1 cellular context compared by ENCODE assay signal in genomic region chr1:224430511-224431113, GRCh38.
A peak's percentile ranks its signal among the peaks of the same experiment; 100 is the strongest.
TF ChIP-seq lines count a peak whose summit lies in the region.

No MANE protein-coding gene starts in this region.

TF ChIP-seq in K562, 482 proteins besides CTCF, POLR2A, EP300 and RAD21 (continued from another document and continues in another):
- no peak for TF ChIP-seq REST (CRISPR knock-in tag; IDR thresholded peaks at IDR 0.05; ENCODE audit: low read depth)
- peak; percentile 68 for TF ChIP-seq ZBTB40 (IDR thresholded peaks at IDR 0.05)
- no peak for TF ChIP-seq ZBTB40 (CRISPR knock-in tag; IDR thresholded peaks at IDR 0.05)
- no peak for TF ChIP-seq SOX6 (IDR thresholded peaks at IDR 0.05)
- TF ChIP-seq PML (IDR thresholded peaks at IDR 0.05; ENCODE audit: low read length), result no peak
- no peak for TF ChIP-seq MCM2 (IDR thresholded peaks at IDR 0.05; ENCODE audit: low read depth)
- TF ChIP-seq POLR2AphosphoS2 (IDR thresholded peaks at IDR 0.05; ENCODE audit: low read length), result no peak
- no peak for TF ChIP-seq SRSF9 (IDR thresholded peaks at IDR 0.05; ENCODE audit: borderline replicate concordance, low read depth, low read length)
- no peak for TF ChIP-seq PTBP1 (IDR thresholded peaks at IDR 0.05; ENCODE audit: low read depth, low read length)
- no peak for TF ChIP-seq RBBP5 (IDR thresholded peaks at IDR 0.05; ENCODE audit: borderline replicate concordance, insufficient read depth, low read length, poor library complexity, severe bottlenecking)
- no peak for TF ChIP-seq XRCC3 (IDR thresholded peaks at IDR 0.05)
- TF ChIP-seq MCM3 (IDR thresholded peaks at IDR 0.05), result no peak
- TF ChIP-seq NCOA6 (IDR thresholded peaks at IDR 0.05), result peak; percentile 57; the same call in 1 of the 2 replicates
- no peak for TF ChIP-seq ZNF79 (CRISPR knock-in tag; IDR thresholded peaks at IDR 0.05; ENCODE audit: low read depth)
- TF ChIP-seq TOE1 (IDR thresholded peaks at IDR 0.05; ENCODE audit: borderline replicate concordance), result peak; percentile 40; the same call in 1 of the 2 replicates
- no peak for TF ChIP-seq TOE1 (CRISPR knock-in tag; IDR thresholded peaks at IDR 0.05; ENCODE audit: borderline replicate concordance, low read depth)
- TF ChIP-seq NR2C1 (IDR thresholded peaks at IDR 0.05), result 0 out of 2 replicates have a peak, but pooled peaks have one; percentile 26
- TF ChIP-seq NR2C1 (tag; IDR thresholded peaks at IDR 0.05), result no peak
- no peak for TF ChIP-seq CEBPZ (IDR thresholded peaks at IDR 0.05; ENCODE audit: borderline replicate concordance, low read depth, low read length)
- TF ChIP-seq, protein P1, sequence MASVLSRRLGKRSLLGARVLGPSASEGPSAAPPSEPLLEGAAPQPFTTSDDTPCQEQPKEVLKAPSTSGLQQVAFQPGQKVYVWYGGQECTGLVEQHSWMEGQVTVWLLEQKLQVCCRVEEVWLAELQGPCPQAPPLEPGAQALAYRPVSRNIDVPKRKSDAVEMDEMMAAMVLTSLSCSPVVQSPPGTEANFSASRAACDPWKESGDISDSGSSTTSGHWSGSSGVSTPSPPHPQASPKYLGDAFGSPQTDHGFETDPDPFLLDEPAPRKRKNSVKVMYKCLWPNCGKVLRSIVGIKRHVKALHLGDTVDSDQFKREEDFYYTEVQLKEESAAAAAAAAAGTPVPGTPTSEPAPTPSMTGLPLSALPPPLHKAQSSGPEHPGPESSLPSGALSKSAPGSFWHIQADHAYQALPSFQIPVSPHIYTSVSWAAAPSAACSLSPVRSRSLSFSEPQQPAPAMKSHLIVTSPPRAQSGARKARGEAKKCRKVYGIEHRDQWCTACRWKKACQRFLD (CRISPR knock-in tag; IDR thresholded peaks at IDR 0.05), result 0 out of 2 replicates have a peak, but pooled peaks have one; percentile 20
- TF ChIP-seq KLF10 (CRISPR knock-in tag; IDR thresholded peaks at IDR 0.05), result no peak
- no peak for TF ChIP-seq KLF1 (tag; IDR thresholded peaks at IDR 0.05)
- TF ChIP-seq ZNF639 (CRISPR knock-in tag; conservative IDR thresholded peaks at IDR 0.05 in 1 of 2, IDR thresholded peaks at IDR 0.05 in 1 of 2), result no peak
- no peak for TF ChIP-seq ZNF668 (CRISPR knock-in tag; IDR thresholded peaks at IDR 0.05)
- TF ChIP-seq MED1 (CRISPR knock-in tag; IDR thresholded peaks at IDR 0.05; ENCODE audit: borderline replicate concordance), result no peak
- no peak for TF ChIP-seq MBD2 (IDR thresholded peaks at IDR 0.05; ENCODE audit: borderline replicate concordance, low read depth)
- TF ChIP-seq PYGO2 (tag; IDR thresholded peaks at IDR 0.05), result no peak
- no peak; the same call in 1 of the 2 replicates for TF ChIP-seq THRAP3 (IDR thresholded peaks at IDR 0.05; ENCODE audit: borderline replicate concordance)
- TF ChIP-seq HDGF (IDR thresholded peaks at IDR 0.05), result no peak
- TF ChIP-seq, protein P2, sequence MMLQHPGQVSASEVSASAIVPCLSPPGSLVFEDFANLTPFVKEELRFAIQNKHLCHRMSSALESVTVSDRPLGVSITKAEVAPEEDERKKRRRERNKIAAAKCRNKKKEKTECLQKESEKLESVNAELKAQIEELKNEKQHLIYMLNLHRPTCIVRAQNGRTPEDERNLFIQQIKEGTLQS (IDR thresholded peaks at IDR 0.05), result peak; percentile 58; the same call in 1 of the 2 replicates
- TF ChIP-seq, protein P2 (CRISPR knock-in tag; conservative IDR thresholded peaks at IDR 0.05), result no peak
- peak; percentile 41; the same call in 1 of the 2 replicates for TF ChIP-seq EP400 (IDR thresholded peaks at IDR 0.05)
- TF ChIP-seq RFX5 (IDR thresholded peaks at IDR 0.05; ENCODE audit: low read depth, low read length), result no peak
- TF ChIP-seq, protein P3, sequence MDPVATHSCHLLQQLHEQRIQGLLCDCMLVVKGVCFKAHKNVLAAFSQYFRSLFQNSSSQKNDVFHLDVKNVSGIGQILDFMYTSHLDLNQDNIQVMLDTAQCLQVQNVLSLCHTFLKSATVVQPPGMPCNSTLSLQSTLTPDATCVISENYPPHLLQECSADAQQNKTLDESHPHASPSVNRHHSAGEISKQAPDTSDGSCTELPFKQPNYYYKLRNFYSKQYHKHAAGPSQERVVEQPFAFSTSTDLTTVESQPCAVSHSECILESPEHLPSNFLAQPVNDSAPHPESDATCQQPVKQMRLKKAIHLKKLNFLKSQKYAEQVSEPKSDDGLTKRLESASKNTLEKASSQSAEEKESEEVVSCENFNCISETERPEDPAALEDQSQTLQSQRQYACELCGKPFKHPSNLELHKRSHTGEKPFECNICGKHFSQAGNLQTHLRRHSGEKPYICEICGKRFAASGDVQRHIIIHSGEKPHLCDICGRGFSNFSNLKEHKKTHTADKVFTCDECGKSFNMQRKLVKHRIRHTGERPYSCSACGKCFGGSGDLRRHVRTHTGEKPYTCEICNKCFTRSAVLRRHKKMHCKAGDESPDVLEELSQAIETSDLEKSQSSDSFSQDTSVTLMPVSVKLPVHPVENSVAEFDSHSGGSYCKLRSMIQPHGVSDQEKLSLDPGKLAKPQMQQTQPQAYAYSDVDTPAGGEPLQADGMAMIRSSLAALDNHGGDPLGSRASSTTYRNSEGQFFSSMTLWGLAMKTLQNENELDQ (CRISPR knock-in tag; IDR thresholded peaks at IDR 0.05; ENCODE audit: borderline replicate concordance), result no peak
- peak; percentile 54; the same call in 1 of the 2 replicates for TF ChIP-seq ADNP (tag; IDR thresholded peaks at IDR 0.05)
- no peak for TF ChIP-seq ZNF778 (CRISPR knock-in tag; IDR thresholded peaks at IDR 0.05)
- peak; percentile 12; the same call in 1 of the 2 replicates for TF ChIP-seq BCL6 (CRISPR knock-in tag; IDR thresholded peaks at IDR 0.05)
- no peak for TF ChIP-seq ZFP36 (IDR thresholded peaks at IDR 0.05; ENCODE audit: low read depth, low read length, partially characterized antibody)
- TF ChIP-seq RCOR1 (IDR thresholded peaks at IDR 0.05; ENCODE audit: borderline replicate concordance in 1 of 2, low read depth in 2 of 2, low read length in 2 of 2), result no peak
- no peak for TF ChIP-seq ZNF766 (CRISPR knock-in tag; conservative IDR thresholded peaks at IDR 0.05)
- TF ChIP-seq MEF2A (IDR thresholded peaks at IDR 0.05; ENCODE audit: control insufficient read depth, low read depth, low read length), result no peak
- TF ChIP-seq CCNT2 (IDR thresholded peaks at IDR 0.05; ENCODE audit: borderline replicate concordance, extremely low read depth, insufficient read length, low read depth, low read length), result no peak
